Comparison of ENCODE assay signal across 6 cellular contexts in genomic region chr14:33098016-33098415, GRCh38.
"Had no signal": no experiment of that assay in that cellular context is flagged by ENCODE, and none has a peak within 500 bp of the region (broad histone marks: within the 10 kb centered on the region; RNA-seq: fewer than 3 reads in every experiment).

No MANE protein-coding gene starts in this region.

- DNase-seq: KBM-7, KG1 had no signal

- H3K4me3 ChIP-seq: K562 had no signal

- H3K4me2 ChIP-seq: KMS-11 had no signal

- H3K27ac ChIP-seq: HL-60, KMS-11 had no signal

- H3K9ac ChIP-seq: KMS-11 had no signal

- ATAC-seq: K562 had no signal

- FAIRE-seq: HTR-8/SVneo, K562 had no signal
